In the genomic region with DNA sequence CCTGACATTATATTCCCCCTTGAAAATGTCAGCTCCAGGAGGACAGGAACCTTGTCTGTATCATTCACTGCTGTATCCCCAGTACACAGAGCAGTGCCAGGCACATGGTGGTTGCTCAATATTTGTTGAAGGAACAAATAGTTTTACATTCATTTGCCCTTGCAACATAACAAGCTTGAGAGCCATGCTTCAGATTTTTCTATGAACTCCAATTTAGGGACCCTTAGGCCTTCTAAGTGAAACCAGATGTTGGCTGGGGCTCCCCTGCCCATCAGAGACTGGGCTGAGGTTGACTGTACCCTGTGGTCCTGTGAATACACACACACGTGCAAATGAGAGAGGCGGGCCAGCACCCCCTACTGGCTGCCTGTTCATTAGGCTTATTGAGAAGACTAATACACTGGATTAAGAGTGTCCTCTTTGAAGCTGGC, we compare ENCODE assay signal across 9 cellular contexts.
DNase-seq lines count a peak whose midpoint lies in the region; ATAC-seq and TF ChIP-seq lines count a peak whose summit lies in the region.
"Had no signal": no experiment of that assay in that cellular context is flagged by ENCODE, and none has a peak within 500 bp of the region (broad histone marks: within the 10 kb centered on the region; RNA-seq: fewer than 3 reads in every experiment).

No MANE protein-coding gene starts in this region.

- TF ChIP-seq CTCF in AG10803 (conservative IDR thresholded peaks at IDR 0.05; ENCODE audit: low read length) = peak; percentile 64
- TF ChIP-seq CTCF in OCI-LY7 (conservative IDR thresholded peaks at IDR 0.05; ENCODE audit: low read length) = peak; percentile 68
- TF ChIP-seq CTCF in foreskin fibroblast (IDR thresholded peaks at IDR 0.05; ENCODE audit: low read depth, low read length) = peak; percentile 66

- no peak overlapping the region for H3K27ac ChIP-seq in OCI-LY7 (ENCODE audit: low read depth, low read length, poor library complexity, severe bottlenecking)

- H3K4me1 ChIP-seq in OCI-LY7 (ENCODE audit: insufficient read depth, low read length, poor library complexity, severe bottlenecking) = no peaks in the 10 kb centered on the region
- H3K4me1 ChIP-seq: HAP-1 had no signal

- H2AFZ ChIP-seq in OCI-LY7 (ENCODE audit: low read length) = no peak overlapping the region

- POLR2A ChIA-PET in OCI-LY7 (lab: Charles Lee) = no interaction called here

- DNase-seq in AG10803 (ENCODE audit: low read depth) (peak; percentile 96), OCI-LY7 (ENCODE audit: low spot score) (no peak), foreskin fibroblast (no peak), GM19240 (ENCODE audit: insufficient read length, low spot score) (no peak), NCI-H524 treated with DMSO at 0.1 percent for 48 hours (lab: John Stamatoyannopoulos, UW) (no peak), NCI-H2081 treated with DMSO at 0.1 percent for 48 hours (lab: John Stamatoyannopoulos, UW) (no peak)

- H3K79me2 ChIP-seq in OCI-LY7 (ENCODE audit: insufficient read depth, low read depth, low read length) = no peaks in the 10 kb centered on the region

- ATAC-seq in GM21360 (IDR thresholded peaks at IDR 0.05; ENCODE audit: unreplicated experiment) (peak; percentile 88), GM19035 (IDR thresholded peaks at IDR 0.05; ENCODE audit: unreplicated experiment) (no peak)

- H3K36me3 ChIP-seq in OCI-LY7 (ENCODE audit: insufficient read depth, low read length) = no peaks in the 10 kb centered on the region
- H3K36me3 ChIP-seq: HAP-1 had no signal

- BruUV-seq in OCI-LY7 (replicated peaks; lab: Mats Ljungman, UMichigan) = no TSS peak

- H3K9me3 ChIP-seq in OCI-LY7 (ENCODE audit: low read length) = no peaks in the 10 kb centered on the region
- H3K9me3 ChIP-seq: HAP-1 had no signal

- CTCF ChIA-PET in OCI-LY7 (lab: Charles Lee; ENCODE audit: unreplicated experiment) = no interaction called here

- H3K9me2 ChIP-seq in OCI-LY7 (ENCODE audit: insufficient read depth, low read length) = no peaks in the 10 kb centered on the region

- H3K4me2 ChIP-seq in OCI-LY7 (ENCODE audit: low read length) = no peak overlapping the region

- no peaks in the 10 kb centered on the region for H4K20me1 ChIP-seq in OCI-LY7 (ENCODE audit: insufficient read depth, low read length)

- intact Hi-C loops in OCI-LY7 (cut with micrococcal nuclease; ENCODE audit: unreplicated experiment) = no loop called here

- H3K4me3 ChIP-seq in AG10803 (ENCODE audit: low read length) (no peak overlapping the region), OCI-LY7 (ENCODE audit: low read depth, low read length, poor library complexity, severe bottlenecking) (no peak overlapping the region), foreskin fibroblast (ENCODE audit: low read depth in 1 of 2, low read length in 2 of 2) (no peak overlapping the region)
- H3K4me3 ChIP-seq: HAP-1 had no signal
